Comparison of ENCODE assay signal across 29 cellular contexts in the genomic region with DNA sequence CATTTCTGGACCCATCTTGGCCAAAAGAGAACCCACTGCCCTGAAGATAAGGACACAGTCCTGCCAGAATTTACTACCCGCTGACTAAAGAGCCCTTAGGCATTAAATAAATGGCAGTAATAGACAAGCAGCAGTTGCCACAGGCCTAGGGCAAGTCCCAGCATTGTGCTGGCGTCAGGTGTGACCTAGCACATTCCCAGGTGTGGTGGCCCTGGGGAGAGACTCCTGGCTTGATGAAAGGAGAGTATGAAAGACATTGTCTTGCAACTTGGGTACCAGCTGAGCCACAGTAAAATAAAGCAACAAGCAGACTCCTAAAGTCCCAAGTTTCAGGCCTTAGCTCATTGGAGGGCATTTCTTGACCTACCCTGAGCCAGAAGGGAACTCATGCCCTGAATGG.
"Had no signal": no experiment of that assay in that cellular context is flagged by ENCODE, and none has a peak within 500 bp of the region (broad histone marks: within the 10 kb centered on the region; RNA-seq: fewer than 3 reads in every experiment).

No MANE protein-coding gene starts in this region.

- H3K27me3 ChIP-seq: ascending aorta, SJCRH30 had no signal

- H3K9me3 ChIP-seq: ascending aorta, SJCRH30 had no signal

- H3K4me1 ChIP-seq: ascending aorta, SJCRH30 had no signal

- H2AFZ ChIP-seq: PC-9 had no signal

- H3K4me2 ChIP-seq: PC-9 had no signal

- H3K27ac ChIP-seq: ascending aorta, PC-9, RWPE1, SJCRH30, SK-N-MC had no signal

- ATAC-seq: activated CD4-positive, alpha-beta T cell treated with anti-CD3 and anti-CD28 coated beads for 36 hours; activated CD4-positive, CD25-positive, alpha-beta regulatory T cell treated with anti-CD3 and anti-CD28 coated beads, Interleukin-2, amount 50 U/mL, for 24 hours; activated CD8-positive, alpha-beta T cell treated with anti-CD3 and anti-CD28 coated beads, Interleukin-2, amount 10 ng/mL, durations not matched to agents 7 days and 5 days had no signal

- H3K36me3 ChIP-seq: ascending aorta, SJCRH30 had no signal

- H3K4me3 ChIP-seq: ascending aorta, PC-9, SJCRH30, SK-N-MC had no signal

- DNase-seq: activated CD4-positive, alpha-beta T cell treated with anti-CD3 and anti-CD28 coated beads for 36 hours; activated CD4-positive, alpha-beta T cell treated with anti-CD3 and anti-CD28 coated beads, Interleukin-2, amount 10 ng/mL, durations not matched to agents 7 days and 5 days; activated CD4-positive, alpha-beta T cell treated with anti-CD3 and anti-CD28 coated beads, Interleukin-2, amount 50 U/mL, for 48 hours; activated CD8-positive, alpha-beta T cell treated with anti-CD3 and anti-CD28 coated beads, Interleukin-2, amount 10 ng/mL, durations not matched to agents 7 days and 5 days; activated gamma-delta T cell; activated naive CD4-positive, alpha-beta T cell treated with Interleukin-2 at 50 U/mL for 16 hours; activated naive CD8-positive, alpha-beta T cell treated with anti-CD3 and anti-CD28 coated beads, Interleukin-2, amount 10 ng/mL, durations not matched to agents 7 days and 5 days; activated T-cell treated with anti-CD3 and anti-CD28 coated beads, Interleukin-2, amount 50 U/mL, for 24 hours; amygdala; central memory CD4-positive, alpha-beta T cell; Karpas-422; KBM-7; NCI-H1105; NCI-H1417 treated with DMSO at 0.1 percent for 48 hours; NCI-H1694; NCI-H1930; NCI-H2081 treated with DMSO at 0.1 percent for 48 hours; NCI-H226; NCI-H446 treated with DMSO at 0.1 percent for 48 hours; NCI-H524; PC-9; Right ventricle myocardium superior; SJCRH30 had no signal

- FAIRE-seq: RCC 7860, TTC549 had no signal
